Comparison of ENCODE assay signal across 10 cellular contexts in the genomic region with DNA sequence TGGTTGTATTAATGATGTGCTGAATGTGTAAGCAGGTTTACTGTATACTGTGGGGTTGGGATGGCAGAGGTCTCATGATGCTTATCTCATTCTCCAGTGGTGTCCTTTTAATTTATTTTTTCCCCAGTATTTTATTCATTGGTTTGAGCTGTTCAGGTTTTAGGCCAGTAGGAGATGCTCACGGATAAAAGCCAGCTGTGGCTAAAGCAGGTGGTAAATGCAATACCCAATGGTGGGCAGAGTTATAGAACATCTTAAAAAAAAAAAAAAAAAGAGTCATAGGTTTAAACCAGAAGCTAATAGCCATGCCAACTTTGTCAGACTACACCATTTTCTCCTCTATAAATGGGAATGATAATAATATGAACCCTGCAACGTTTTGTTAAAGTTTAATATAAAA. TPM values are rescaled to one million over a fixed set of nuclear protein-coding genes. Genes with fewer than 3 reads are reported as not detected.
A peak's percentile ranks its signal among the peaks of the same experiment; 100 is the strongest.
DNase-seq lines count a peak whose midpoint lies in the region; ATAC-seq and TF ChIP-seq lines count a peak whose summit lies in the region.
"Had no signal": no experiment of that assay in that cellular context is flagged by ENCODE, and none has a peak within 500 bp of the region (broad histone marks: within the 10 kb centered on the region; RNA-seq: fewer than 3 reads in every experiment).

No MANE protein-coding gene starts in this region.

- no peak overlapping the region for H3K4me3 Mint-ChIP-seq in stimulated activated effector memory CD8-positive, alpha-beta T cell treated with anti-CD3 and anti-CD28 coated beads, Interleukin-12 subunit alpha, Interleukin-12 subunit beta, amount 100 ng/mL, for 72 hours
- H3K4me3 Mint-ChIP-seq: activated naive CD4-positive, alpha-beta T cell treated with anti-CD3 and anti-CD28 coated beads for 36 hours had no signal

- no peaks in the 10 kb centered on the region for H3K36me3 Mint-ChIP-seq in stimulated activated effector memory CD8-positive, alpha-beta T cell treated with anti-CD3 and anti-CD28 coated beads, Interleukin-12 subunit alpha, Interleukin-12 subunit beta, amount 100 ng/mL, for 72 hours

- H3K27ac Mint-ChIP-seq in stimulated activated effector memory CD8-positive, alpha-beta T cell treated with anti-CD3 and anti-CD28 coated beads, Interleukin-12 subunit alpha, Interleukin-12 subunit beta, amount 100 ng/mL, for 72 hours: no peak overlapping the region
- H3K27ac Mint-ChIP-seq: activated naive CD4-positive, alpha-beta T cell treated with anti-CD3 and anti-CD28 coated beads for 36 hours had no signal

- no peaks in the 10 kb centered on the region for H3K4me1 Mint-ChIP-seq in stimulated activated effector memory CD8-positive, alpha-beta T cell treated with anti-CD3 and anti-CD28 coated beads, Interleukin-12 subunit alpha, Interleukin-12 subunit beta, amount 100 ng/mL, for 72 hours

- H3K4me3 ChIP-seq in BJ (ENCODE audit: low read depth, low read length): no peak overlapping the region
- H3K4me3 ChIP-seq: thoracic aorta had no signal

- ATAC-seq in HG02884 (IDR thresholded peaks at IDR 0.05; ENCODE audit: unreplicated experiment): no peak
- no peak for ATAC-seq in stimulated activated effector memory CD8-positive, alpha-beta T cell treated with anti-CD3 and anti-CD28 coated beads, Interleukin-12 subunit alpha, Interleukin-12 subunit beta, amount 100 ng/mL, for 72 hours

- no peaks in the 10 kb centered on the region for H3K9me3 Mint-ChIP-seq in stimulated activated effector memory CD8-positive, alpha-beta T cell treated with anti-CD3 and anti-CD28 coated beads, Interleukin-12 subunit alpha, Interleukin-12 subunit beta, amount 100 ng/mL, for 72 hours
- H3K9me3 Mint-ChIP-seq: activated naive CD4-positive, alpha-beta T cell treated with anti-CD3 and anti-CD28 coated beads for 36 hours had no signal

- no peak for DNase-seq in BJ (ENCODE audit: low read depth)
- peak; percentile 10 for DNase-seq in H4 (ENCODE audit: low spot score)
- peak; percentile 19 for DNase-seq in OCI-M1 (lab: John Stamatoyannopoulos, UW)
- peak; percentile 18 for DNase-seq in fibroblast of peridontal ligament (ENCODE audit: extremely low read depth)
- no peak for DNase-seq in stimulated activated effector memory CD8-positive, alpha-beta T cell treated with anti-CD3 and anti-CD28 coated beads, Interleukin-12 subunit alpha, Interleukin-12 subunit beta, amount 100 ng/mL, for 72 hours (ENCODE audit: low spot score in 2 of 2)
- no peak for DNase-seq in medulla oblongata (ENCODE audit: extremely low spot score)
- DNase-seq in central memory CD4-positive, alpha-beta T cell: no peak
- DNase-seq: activated naive CD4-positive, alpha-beta T cell treated with anti-CD3 and anti-CD28 coated beads for 36 hours had no signal

- POLR2A ChIA-PET in BJ (lab: Charles Lee): no interaction called here

- H3K27me3 ChIP-seq in BJ (ENCODE audit: control insufficient read depth, insufficient read depth, low read length): no peaks in the 10 kb centered on the region

- no peaks in the 10 kb centered on the region for H3K36me3 ChIP-seq in BJ (ENCODE audit: control insufficient read depth, insufficient read depth, low read length)
- H3K36me3 ChIP-seq: thoracic aorta had no signal

- TF ChIP-seq CTCF in BJ (IDR thresholded peaks at IDR 0.05; ENCODE audit: insufficient read depth, low read depth, low read length): 0 out of 2 replicates have a peak, but pooled peaks have one; percentile 14

- CTCF ChIA-PET in BJ (lab: Yijun Ruan, JAX): interaction anchor here (0.7 to 1.0 kb wide), 2 partner anchors 339 to 611 kb away, joined by 3 read pairs; no protein-coding TSS in a partner anchor

RNA-seq across cellular contexts. Expression of a gene that starts 57.8 kb away (rescaled TPM):
- not detected in 2 replicates for polyA plus RNA-seq in BJ (2011; rRNA removed)
- polyA minus RNA-seq in BJ (2011; rRNA and poly(A)+ RNA removed): not detected in 2 replicates
- 0.10 and 0.12 TPM in 2 replicates for total RNA-seq in H4 (2014; rRNA removed; shearing (Covaris generic))
- total RNA-seq: activated naive CD4-positive, alpha-beta T cell treated with anti-CD3 and anti-CD28 coated beads for 36 hours; thoracic aorta had no signal

Comparison
In these comparisons a context has a peak if more than half of its experiments do, and no peak if none do; other contexts are left out.
1. DNase-seq: peak in H4 (single experiment), OCI-M1 (single experiment) and fibroblast of peridontal ligament (single experiment); none in BJ (single experiment), stimulated activated effector memory CD8-positive, alpha-beta T cell treated with anti-CD3 and anti-CD28 coated beads, Interleukin-12 subunit alpha, Interleukin-12 subunit beta, amount 100 ng/mL, for 72 hours (0 of 2), medulla oblongata (single experiment) and central memory CD4-positive, alpha-beta T cell (single experiment).